Comparison of ENCODE assay signal across 13 cellular contexts in genomic region chr10:26372513-26373354, GRCh38.
DNase-seq lines count a peak whose midpoint lies in the region; ATAC-seq, FAIRE-seq and TF ChIP-seq lines count a peak whose summit lies in the region.
"Had no signal": no experiment of that assay in that cellular context is flagged by ENCODE, and none has a peak within 500 bp of the region (broad histone marks: within the 10 kb centered on the region; RNA-seq: fewer than 3 reads in every experiment).

No MANE protein-coding gene starts in this region.

- no peak overlapping the region for H3K4me3 ChIP-seq in KMS-11 (IDR thresholded peaks at IDR 0.05; ENCODE audit: insufficient read depth, low read depth, low read length)
- H3K4me3 ChIP-seq in spleen, result no peak overlapping the region
- H3K4me3 ChIP-seq: neural progenitor cell had no signal

- no peak overlapping the region for H3K4me3 Mint-ChIP-seq in activated CD4-positive, alpha-beta T cell treated with anti-CD3 and anti-CD28 coated beads for 36 hours
- H3K4me3 Mint-ChIP-seq: neural progenitor cell had no signal

- CTCF ChIA-PET in activated CD4-positive, alpha-beta T cell treated with anti-CD3 and anti-CD28 coated beads for 36 hours (lab: Charles Lee), result interaction anchor here (0.6 kb wide), 1 partner anchor 1157 kb away, joined by 3 read pairs; no protein-coding TSS in a partner anchor

- DNase-seq in GM12891 (ENCODE audit: insufficient read length, low spot score) (no peak), C1 segment of cervical spinal cord (lab: John Stamatoyannopoulos, UW) (no peak), NCI-H146 treated with DMSO at 0.1 percent for 48 hours (lab: John Stamatoyannopoulos, UW; ENCODE audit: unreplicated experiment) (no peak), spleen (no peak)
- DNase-seq in activated CD4-positive, alpha-beta T cell treated with anti-CD3 and anti-CD28 coated beads for 36 hours, result no peak
- DNase-seq: activated T-cell treated with anti-CD3 and anti-CD28 coated beads, Interleukin-2, amount 50 U/mL, for 48 hours; central memory CD4-positive, alpha-beta T cell; islet precursor cell; NCI-H1092 treated with DMSO at 0.1 percent for 48 hours had no signal

- H2AFZ ChIP-seq in KMS-11 (ENCODE audit: low read depth), result no peak overlapping the region; the same call in 1 of the 2 replicates
- H2AFZ ChIP-seq: neural progenitor cell had no signal

- no peaks in the 10 kb centered on the region for H3K36me3 ChIP-seq in KMS-11 (ENCODE audit: insufficient read depth)
- H3K36me3 ChIP-seq in spleen, result no peaks in the 10 kb centered on the region
- H3K36me3 ChIP-seq: neural progenitor cell had no signal

- H3K36me3 Mint-ChIP-seq in activated CD4-positive, alpha-beta T cell treated with anti-CD3 and anti-CD28 coated beads for 36 hours (ENCODE audit: low read depth), result no peaks in the 10 kb centered on the region
- H3K36me3 Mint-ChIP-seq: neural progenitor cell had no signal

- peaks cover 3% of the 10 kb centered on the region for H3K9me3 Mint-ChIP-seq in activated CD4-positive, alpha-beta T cell treated with anti-CD3 and anti-CD28 coated beads for 36 hours (ENCODE audit: low read depth)

- H3K9ac ChIP-seq in KMS-11, result no peak overlapping the region
- H3K9ac ChIP-seq: neural progenitor cell had no signal

- H3K4me1 ChIP-seq in KMS-11 (ENCODE audit: low read depth, poor library complexity, severe bottlenecking) (peaks cover 8% of the 10 kb centered on the region), spleen (peaks cover 0 to 14% (median 4%) of the 10 kb centered on the region in 6 donors)
- H3K4me1 ChIP-seq: neural progenitor cell had no signal

- H3K27me3 Mint-ChIP-seq in activated CD4-positive, alpha-beta T cell treated with anti-CD3 and anti-CD28 coated beads for 36 hours, result peaks cover 5% of the 10 kb centered on the region

- peak; percentile 94 for FAIRE-seq in GM12891 (lab: Jason Lieb, UNC)

- TF ChIP-seq CTCF in KMS-11 (conservative IDR thresholded peaks at IDR 0.05; ENCODE audit: low read depth, low read length) (no peak), spleen (IDR thresholded peaks at IDR 0.05 in 8 of 11, conservative IDR thresholded peaks at IDR 0.05 in 3 of 11) (no peak)

- peak overlapping the region; percentile 14; the same call in 1 of the 2 replicates for H3K4me2 ChIP-seq in KMS-11
- H3K4me2 ChIP-seq: neural progenitor cell had no signal

- H4K20me1 ChIP-seq in KMS-11 (ENCODE audit: insufficient read depth), result no peaks in the 10 kb centered on the region

- ATAC-seq in GM19463 (IDR thresholded peaks at IDR 0.05; ENCODE audit: unreplicated experiment) (peak; percentile 67), HG02938 (IDR thresholded peaks at IDR 0.05; ENCODE audit: unreplicated experiment) (peak; percentile 66)
- ATAC-seq in activated CD4-positive, alpha-beta T cell treated with anti-CD3 and anti-CD28 coated beads for 36 hours, result no peak

- intact Hi-C loops in activated CD4-positive, alpha-beta T cell treated with anti-CD3 and anti-CD28 coated beads for 36 hours (cut with DNase I, micrococcal nuclease), result no loop called here
- intact Hi-C loops in spleen (cut with DNase I; ENCODE audit: low total_unique reads), result no loop called here

- peaks cover 0 to under 1% (median 0%) of the 10 kb centered on the region in 8 donors for H3K9me3 ChIP-seq in spleen

- POLR2A ChIA-PET in activated CD4-positive, alpha-beta T cell treated with anti-CD3 and anti-CD28 coated beads for 36 hours (lab: Charles Lee), result no interaction called here

- no peaks in the 10 kb centered on the region for H3K79me2 ChIP-seq in KMS-11 (ENCODE audit: insufficient read depth, low read depth)

- H3K27me3 ChIP-seq in KMS-11 (ENCODE audit: insufficient read depth, low read depth) (no peaks in the 10 kb centered on the region), spleen (replicated peaks in 1 of 7) (no peaks in the 10 kb centered on the region)
- H3K27me3 ChIP-seq: neural progenitor cell had no signal

- H3K4me1 Mint-ChIP-seq in activated CD4-positive, alpha-beta T cell treated with anti-CD3 and anti-CD28 coated beads for 36 hours, result no peaks in the 10 kb centered on the region
- H3K4me1 Mint-ChIP-seq: neural progenitor cell had no signal

- H3K27ac Mint-ChIP-seq in activated CD4-positive, alpha-beta T cell treated with anti-CD3 and anti-CD28 coated beads for 36 hours, result no peak overlapping the region
- H3K27ac Mint-ChIP-seq: neural progenitor cell had no signal

- WGBS in spleen, 5 donors, result 41 to 49% (median 45%) methylated on average over 4 of the region's 4 CpGs

- no peak overlapping the region for H3K27ac ChIP-seq in KMS-11
- peak overlapping the region in 1 of 8 donors; percentile 1 for H3K27ac ChIP-seq in spleen
- H3K27ac ChIP-seq: neural progenitor cell had no signal

- TF ChIP-seq POLR2A in GM12891 (IDR thresholded peaks at IDR 0.05; ENCODE audit: low read depth, low read length) (no peak), spleen (IDR thresholded peaks at IDR 0.05) (no peak)

TF ChIP-seq in GM12891, 5 proteins besides CTCF, POLR2A, EP300 and RAD21:
- TF ChIP-seq SPI1 (IDR thresholded peaks at IDR 0.05; ENCODE audit: low read depth, low read length) (peak; percentile 89), TAF1 (IDR thresholded peaks at IDR 0.05; ENCODE audit: low read depth, low read length) (no peak)
TF ChIP-seq in GM12891: peak in this region for 1.
